8 cellular contexts compared by ENCODE assay signal in the genomic region with DNA sequence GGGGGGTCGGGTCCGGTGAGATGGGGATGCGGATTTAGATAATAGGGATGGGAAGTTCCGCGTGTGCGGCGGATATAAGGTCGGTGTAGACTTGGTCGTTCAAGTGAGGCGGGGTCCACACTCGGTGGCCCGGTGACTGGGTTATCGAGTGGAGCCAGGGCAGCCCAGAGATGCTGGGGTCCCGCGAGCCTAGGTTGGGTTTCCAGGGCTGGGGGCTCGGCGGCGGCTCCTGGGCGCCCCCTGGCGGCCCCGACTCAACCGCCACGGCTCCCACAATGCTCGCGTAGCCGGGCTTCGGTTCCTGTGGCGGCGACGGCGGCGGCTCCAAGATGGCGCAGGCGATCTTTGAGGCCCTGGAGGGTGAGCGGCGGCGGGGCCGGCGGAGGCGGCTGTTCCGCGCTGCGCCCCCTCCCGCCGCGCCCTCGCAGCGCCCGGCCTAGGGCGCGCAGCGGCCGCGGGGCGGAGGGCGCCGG. TPM values are rescaled to one million over a fixed set of nuclear protein-coding genes. Genes with fewer than 3 reads are reported as not detected.
DNase-seq lines count a peak whose midpoint lies in the region; ATAC-seq and TF ChIP-seq lines count a peak whose summit lies in the region.

ZNF341 (plus strand) TSS at position 304 of the 473 bp plus-strand sequence; CDS start at position 330, 26 bp downstream.

- DNase-seq in AG09319 (ENCODE audit: extremely low read depth, low read depth) (peak; percentile 67), NCI-H345 treated with DMSO at 0.1 percent for 48 hours (lab: John Stamatoyannopoulos, UW; ENCODE audit: unreplicated experiment) (peak; percentile 87), choroid plexus epithelial cell (ENCODE audit: low read depth) (no peak), lung (ENCODE audit: low spot score) (peak; percentile 89)
- DNase-seq in activated CD4-positive, CD25-positive, alpha-beta regulatory T cell treated with anti-CD3 and anti-CD28 coated beads, Interleukin-2, amount 50 U/mL, for 72 hours = peak; percentile 90
- DNase-seq in stimulated activated CD4-positive, alpha-beta T cell treated with anti-CD3 and anti-CD28 coated beads, TNF-alpha, amount 100 ng/mL, for 1 hour (ENCODE audit: low read depth in 3 of 3, low spot score in 1 of 3) = peak; percentile 78 to 84 (median 80)

- H3K27me3 ChIP-seq in lung (ENCODE audit: control insufficient read depth, insufficient read depth) = no peaks in the 10 kb centered on the region

- no peaks in the 10 kb centered on the region for H3K36me3 ChIP-seq in lung (ENCODE audit: control insufficient read depth in 2 of 2, insufficient read depth in 2 of 2, low read length in 2 of 2)

- peak; percentile 68 for TF ChIP-seq CTCF in AG09319 (IDR thresholded peaks at IDR 0.05; ENCODE audit: low read depth, low read length)
- TF ChIP-seq CTCF in choroid plexus epithelial cell (conservative IDR thresholded peaks at IDR 0.05; ENCODE audit: low read depth, low read length) = peak; percentile 72
- TF ChIP-seq CTCF in lung (IDR thresholded peaks at IDR 0.05; ENCODE audit: control extremely low read depth, extremely low read depth) = peak; percentile 52

- H3K4me3 ChIP-seq in choroid plexus epithelial cell (ENCODE audit: low read depth, low read length) = peak within 1 kb of the TSS; percentile 63
- H3K4me3 ChIP-seq in lung = peak within 1 kb of the TSS; percentile 61

- WGBS in lung, 2 donors = 2 to 3% methylated on average over 55 to 57 of the region's 57 CpGs

- H3K27ac ChIP-seq in lung (ENCODE audit: low read depth in 1 of 2, low read length in 1 of 2) = peak within 1 kb of the TSS; percentile 94 to 96

- ATAC-seq in GM19025 (IDR thresholded peaks at IDR 0.05; ENCODE audit: low read depth, unreplicated experiment) = peak; percentile 81
- peak; percentile 67 for ATAC-seq in HG03159 (IDR thresholded peaks at IDR 0.05; ENCODE audit: unreplicated experiment)
- ATAC-seq in lung (ENCODE audit: insufficient read depth, low FRiP score) = peak; percentile 83

- peaks cover 0 to 1% of the 10 kb centered on the region in 2 donors for H3K9me3 ChIP-seq in lung (ENCODE audit: control insufficient read depth in 2 of 2, insufficient read depth in 1 of 2, low read length in 1 of 2)

- peaks cover 0 to 12% of the 10 kb centered on the region in 2 donors for H3K4me1 ChIP-seq in lung (ENCODE audit: control insufficient read depth in 2 of 2, insufficient read depth in 2 of 2, low read length in 2 of 2)

RNA-seq across cellular contexts. Expression of gene ZNF341, which starts in this region (rescaled TPM):
- total RNA-seq in lung = 1 to 10 TPM; 2.1 to 3.9 TPM
- 1 to 10 TPM; 3.0 to 4.3 TPM for polyA plus RNA-seq in lung
